In the genomic region with DNA sequence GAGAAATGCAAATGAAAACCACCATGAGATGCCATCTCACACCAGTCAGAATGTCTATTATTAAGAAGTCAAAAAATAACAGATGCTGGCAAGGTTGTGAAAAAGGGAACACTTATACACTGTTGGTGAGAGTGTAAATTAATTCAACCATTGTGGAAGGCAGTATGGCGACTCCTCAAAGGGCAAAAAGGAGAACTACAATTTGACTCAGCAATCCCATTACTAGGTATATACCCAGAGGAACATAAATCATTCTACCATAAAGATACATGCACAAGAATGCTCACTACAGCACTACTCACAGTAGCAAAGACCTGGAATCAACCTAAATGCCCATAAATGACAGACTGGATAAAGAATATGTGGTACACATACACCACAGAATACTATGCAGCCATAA, we compare ENCODE assay signal across 39 cellular contexts.
"Had no signal": no experiment of that assay in that cellular context is flagged by ENCODE, and none has a peak within 500 bp of the region (broad histone marks: within the 10 kb centered on the region; RNA-seq: fewer than 3 reads in every experiment).

No MANE protein-coding gene starts in this region.

- H3K4me3 ChIP-seq: adrenal gland, ascending aorta, body of pancreas, breast epithelium, cardiac muscle cell had no signal

- H3K9me3 ChIP-seq: adrenal gland, ascending aorta, body of pancreas, breast epithelium had no signal

- H3K27me3 Mint-ChIP-seq: activated naive CD4-positive, alpha-beta T cell treated with anti-CD3 and anti-CD28 coated beads, Interleukin-2, amount 10 ng/mL, durations not matched to agents 7 days and 5 days; activated naive CD4-positive, alpha-beta T cell treated with anti-CD3 and anti-CD28 coated beads, Interleukin-2, amount 50 U/mL, for 24 hours; activated naive CD8-positive, alpha-beta T cell; activated naive CD8-positive, alpha-beta T cell treated with anti-CD3 and anti-CD28 coated beads for 36 hours; activated naive CD8-positive, alpha-beta T cell treated with anti-CD3 and anti-CD28 coated beads, Interleukin-2, amount 10 ng/mL, durations not matched to agents 7 days and 5 days; activated T-cell treated with anti-CD3 and anti-CD28 coated beads, Interleukin-2, amount 50 U/mL, for 24 hours; brain; central memory CD8-positive, alpha-beta T cell had no signal

- FAIRE-seq: bronchial epithelial cell had no signal

- H3K9me3 Mint-ChIP-seq: activated naive CD4-positive, alpha-beta T cell treated with anti-CD3 and anti-CD28 coated beads, Interleukin-2, amount 10 ng/mL, durations not matched to agents 7 days and 5 days; activated naive CD4-positive, alpha-beta T cell treated with anti-CD3 and anti-CD28 coated beads, Interleukin-2, amount 50 U/mL, for 24 hours; activated naive CD8-positive, alpha-beta T cell treated with anti-CD3 and anti-CD28 coated beads for 36 hours; activated naive CD8-positive, alpha-beta T cell treated with anti-CD3 and anti-CD28 coated beads, Interleukin-2, amount 50 U/mL, for 24 hours; activated T-cell treated with anti-CD3 and anti-CD28 coated beads, Interleukin-2, amount 50 U/mL, for 4 hours; activated T-helper 1 cell treated with anti-CD3 and anti-CD28 coated beads, Interleukin-12 subunit alpha, Interleukin-12 subunit beta, Interleukin-2, Interleukin-4 antibody, amounts not matched to agents 30 ng/mL and 10 ng/mL and 1 ng/mL, durations not matched to agents 14 hours and 24 hours and 36 hours; activated T-helper 17 cell treated with anti-CD3 and anti-CD28 coated beads, Interleukin-2, amount 50 U/mL, for 72 hours; activated T-helper 2 cell treated with anti-CD3 and anti-CD28 coated beads, Interferon-gamma antibody, Interleukin-2, Interleukin-4, amounts not matched to agents 10 μg/mL and 5 μg/mL and 100 μg/mL, durations not matched to agents 14 hours and 24 hours and 36 hours; brain; central memory CD8-positive, alpha-beta T cell had no signal

- H3K27ac Mint-ChIP-seq: activated naive CD4-positive, alpha-beta T cell treated with anti-CD3 and anti-CD28 coated beads for 36 hours; activated naive CD4-positive, alpha-beta T cell treated with anti-CD3 and anti-CD28 coated beads, Interleukin-2, amount 10 ng/mL, durations not matched to agents 7 days and 5 days; activated naive CD4-positive, alpha-beta T cell treated with anti-CD3 and anti-CD28 coated beads, Interleukin-2, amount 50 U/mL, for 24 hours; activated naive CD4-positive, alpha-beta T cell treated with anti-CD3 and anti-CD28 coated beads, Interleukin-2, amount 50 U/mL, for 72 hours; activated naive CD8-positive, alpha-beta T cell; activated naive CD8-positive, alpha-beta T cell treated with anti-CD3 and anti-CD28 coated beads for 36 hours; activated naive CD8-positive, alpha-beta T cell treated with anti-CD3 and anti-CD28 coated beads, Interleukin-2, amount 10 ng/mL, durations not matched to agents 7 days and 5 days; activated naive CD8-positive, alpha-beta T cell treated with anti-CD3 and anti-CD28 coated beads, Interleukin-2, amount 50 U/mL, for 24 hours; activated T-cell treated with anti-CD3 and anti-CD28 coated beads, Interleukin-2, amount 50 U/mL, for 24 hours; activated T-cell treated with anti-CD3 and anti-CD28 coated beads, Interleukin-2, amount 50 U/mL, for 72 hours; activated T-helper 1 cell treated with anti-CD3 and anti-CD28 coated beads, Interleukin-12 subunit alpha, Interleukin-12 subunit beta, Interleukin-2, Interleukin-4 antibody, amounts not matched to agents 30 ng/mL and 10 ng/mL and 1 ng/mL, durations not matched to agents 14 hours and 24 hours and 36 hours; activated T-helper 17 cell treated with anti-CD3 and anti-CD28 coated beads, Interleukin-2, amount 50 U/mL, for 72 hours; activated T-helper 2 cell treated with anti-CD3 and anti-CD28 coated beads, Interferon-gamma antibody, Interleukin-2, Interleukin-4, amounts not matched to agents 10 μg/mL and 5 μg/mL and 100 μg/mL, durations not matched to agents 14 hours and 24 hours and 36 hours; brain had no signal

- H3K4me3 Mint-ChIP-seq: activated naive CD4-positive, alpha-beta T cell treated with anti-CD3 and anti-CD28 coated beads for 36 hours; activated naive CD4-positive, alpha-beta T cell treated with anti-CD3 and anti-CD28 coated beads, Interleukin-2, amount 10 ng/mL, durations not matched to agents 7 days and 5 days; activated naive CD4-positive, alpha-beta T cell treated with anti-CD3 and anti-CD28 coated beads, Interleukin-2, amount 50 U/mL, for 24 hours; activated naive CD8-positive, alpha-beta T cell; activated naive CD8-positive, alpha-beta T cell treated with anti-CD3 and anti-CD28 coated beads for 36 hours; activated naive CD8-positive, alpha-beta T cell treated with anti-CD3 and anti-CD28 coated beads, Interleukin-2, amount 10 ng/mL, durations not matched to agents 7 days and 5 days; activated naive CD8-positive, alpha-beta T cell treated with anti-CD3 and anti-CD28 coated beads, Interleukin-2, amount 50 U/mL, for 24 hours; activated T-cell treated with anti-CD3 and anti-CD28 coated beads, Interleukin-2, amount 50 U/mL, for 24 hours; activated T-cell treated with anti-CD3 and anti-CD28 coated beads, Interleukin-2, amount 50 U/mL, for 4 hours; activated T-cell treated with anti-CD3 and anti-CD28 coated beads, Interleukin-2, amount 50 U/mL, for 72 hours; activated T-helper 1 cell treated with anti-CD3 and anti-CD28 coated beads, Interleukin-12 subunit alpha, Interleukin-12 subunit beta, Interleukin-2, Interleukin-4 antibody, amounts not matched to agents 30 ng/mL and 10 ng/mL and 1 ng/mL, durations not matched to agents 14 hours and 24 hours and 36 hours; activated T-helper 17 cell treated with anti-CD3 and anti-CD28 coated beads, Interleukin-2, amount 50 U/mL, for 72 hours; brain; central memory CD8-positive, alpha-beta T cell had no signal

- H3K4me1 Mint-ChIP-seq: activated naive CD4-positive, alpha-beta T cell treated with anti-CD3 and anti-CD28 coated beads, Interleukin-2, amount 10 ng/mL, durations not matched to agents 7 days and 5 days; activated naive CD4-positive, alpha-beta T cell treated with anti-CD3 and anti-CD28 coated beads, Interleukin-2, amount 50 U/mL, for 24 hours; activated naive CD8-positive, alpha-beta T cell treated with anti-CD3 and anti-CD28 coated beads for 36 hours; activated naive CD8-positive, alpha-beta T cell treated with anti-CD3 and anti-CD28 coated beads, Interleukin-2, amount 10 ng/mL, durations not matched to agents 7 days and 5 days; activated naive CD8-positive, alpha-beta T cell treated with anti-CD3 and anti-CD28 coated beads, Interleukin-2, amount 50 U/mL, for 24 hours; activated T-helper 17 cell treated with anti-CD3 and anti-CD28 coated beads, Interleukin-2, amount 50 U/mL, for 72 hours; central memory CD8-positive, alpha-beta T cell had no signal

- H3K36me3 Mint-ChIP-seq: activated naive CD4-positive, alpha-beta T cell treated with anti-CD3 and anti-CD28 coated beads, Interleukin-2, amount 10 ng/mL, durations not matched to agents 7 days and 5 days; activated naive CD4-positive, alpha-beta T cell treated with anti-CD3 and anti-CD28 coated beads, Interleukin-2, amount 50 U/mL, for 24 hours; activated naive CD4-positive, alpha-beta T cell treated with anti-CD3 and anti-CD28 coated beads, Interleukin-2, amount 50 U/mL, for 72 hours; activated naive CD8-positive, alpha-beta T cell; activated naive CD8-positive, alpha-beta T cell treated with anti-CD3 and anti-CD28 coated beads for 36 hours; activated naive CD8-positive, alpha-beta T cell treated with anti-CD3 and anti-CD28 coated beads, Interleukin-2, amount 10 ng/mL, durations not matched to agents 7 days and 5 days; brain had no signal

- H3K4me1 ChIP-seq: adrenal gland, ascending aorta, body of pancreas, breast epithelium had no signal

- H3K36me3 ChIP-seq: adrenal gland, ascending aorta, brain microvascular endothelial cell, breast epithelium, cardiac muscle cell had no signal

- DNase-seq: activated effector memory CD4-positive, alpha-beta T cell treated with anti-CD3 and anti-CD28 coated beads, Interleukin-2, amount 50 U/mL, for 16 hours; activated effector memory CD4-positive, alpha-beta T cell treated with Interleukin-2 at 50 U/mL for 16 hours; activated gamma-delta T cell; activated gamma-delta T cell treated with Interleukin-2 at 50 U/mL for 16 hours; activated naive CD4-positive, alpha-beta T cell; activated naive CD4-positive, alpha-beta T cell treated with anti-CD3 and anti-CD28 coated beads for 36 hours; activated naive CD4-positive, alpha-beta T cell treated with anti-CD3 and anti-CD28 coated beads, Interleukin-2, amount 10 ng/mL, durations not matched to agents 7 days and 5 days; activated naive CD4-positive, alpha-beta T cell treated with anti-CD3 and anti-CD28 coated beads, Interleukin-2, amount 50 U/mL, for 16 hours; activated naive CD4-positive, alpha-beta T cell treated with Interleukin-2 at 50 U/mL for 16 hours; activated naive CD8-positive, alpha-beta T cell treated with anti-CD3 and anti-CD28 coated beads for 36 hours; activated naive CD8-positive, alpha-beta T cell treated with anti-CD3 and anti-CD28 coated beads, Interleukin-2, amount 10 ng/mL, durations not matched to agents 7 days and 5 days; activated naive CD8-positive, alpha-beta T cell treated with anti-CD3 and anti-CD28 coated beads, Interleukin-2, amount 50 U/mL, for 24 hours; activated T-cell treated with anti-CD3 and anti-CD28 coated beads, Interleukin-2, amount 50 U/mL, for 1 hour; activated T-cell treated with anti-CD3 and anti-CD28 coated beads, Interleukin-2, amount 50 U/mL, for 24 hours; activated T-cell treated with anti-CD3 and anti-CD28 coated beads, Interleukin-2, amount 50 U/mL, for 4 hours; activated T-cell treated with anti-CD3 and anti-CD28 coated beads, Interleukin-2, amount 50 U/mL, for 48 hours; activated T-cell treated with anti-CD3 and anti-CD28 coated beads, Interleukin-2, amount 50 U/mL, for 72 hours; adrenal gland; amniotic stem cell; amygdala; anterior cingulate cortex; aorta; body of pancreas; brain microvascular endothelial cell; caudate nucleus; central memory CD4-positive, alpha-beta T cell; cerebellar nuclear complex had no signal

- H3K27me3 ChIP-seq: adrenal gland, ascending aorta, body of pancreas, brain microvascular endothelial cell, breast epithelium, cardiac muscle cell had no signal

- H3K27ac ChIP-seq: adrenal gland, ascending aorta, body of pancreas, brain microvascular endothelial cell, breast epithelium, cardiac muscle cell had no signal

- ATAC-seq: activated naive CD4-positive, alpha-beta T cell treated with anti-CD3 and anti-CD28 coated beads, Interleukin-2, amount 50 U/mL, for 72 hours; activated naive CD8-positive, alpha-beta T cell treated with anti-CD3 and anti-CD28 coated beads, Interleukin-2, amount 50 U/mL, for 24 hours; activated T-cell treated with anti-CD3 and anti-CD28 coated beads, Interleukin-2, amount 50 U/mL, for 4 hours; activated T-cell treated with anti-CD3 and anti-CD28 coated beads, Interleukin-2, amount 50 U/mL, for 72 hours; activated T-helper 17 cell treated with anti-CD3 and anti-CD28 coated beads, Interleukin-2, amount 50 U/mL, for 72 hours; body of pancreas had no signal
